22 cellular contexts compared by ENCODE assay signal in genomic region chr21:14474995-14475394, GRCh38.
"Had no signal": no experiment of that assay in that cellular context is flagged by ENCODE, and none has a peak within 500 bp of the region (broad histone marks: within the 10 kb centered on the region; RNA-seq: fewer than 3 reads in every experiment).

No MANE protein-coding gene starts in this region.

- H3K9me3 Mint-ChIP-seq: dendritic cell treated with granulocyte-macrophage colony-stimulating factor and Interleukin-4, amounts not matched to agents 40 ng/mL and 50 ng/mL, for 4 days; effector memory CD8-positive, alpha-beta T cell; endodermal cell had no signal

- H3K27me3 Mint-ChIP-seq: dendritic cell treated with granulocyte-macrophage colony-stimulating factor and Interleukin-4, amounts not matched to agents 40 ng/mL and 50 ng/mL, for 4 days; effector memory CD8-positive, alpha-beta T cell had no signal

- H3K27ac Mint-ChIP-seq: dendritic cell treated with granulocyte-macrophage colony-stimulating factor and Interleukin-4, amounts not matched to agents 40 ng/mL and 50 ng/mL, for 4 days; effector memory CD8-positive, alpha-beta T cell; endodermal cell had no signal

- H3K4me1 Mint-ChIP-seq: endodermal cell had no signal

- H3K4me3 Mint-ChIP-seq: dendritic cell treated with granulocyte-macrophage colony-stimulating factor and Interleukin-4, amounts not matched to agents 40 ng/mL and 50 ng/mL, for 4 days; effector memory CD8-positive, alpha-beta T cell; endodermal cell had no signal

- ATAC-seq: effector memory CD8-positive, alpha-beta T cell; esophagus mucosa; foreskin keratinocyte; gastrocnemius medialis; gastroesophageal sphincter; heart left ventricle; heart right ventricle had no signal

- DNase-seq: colonic mucosa; cortex of kidney; dermis blood vessel endothelial cell; dorsolateral prefrontal cortex; effector CD4-positive, alpha-beta T cell; effector CD8-positive, alpha-beta T cell; effector memory CD4-positive, alpha-beta T cell; effector memory CD8-positive, alpha-beta T cell; endodermal cell; erythroblast; esophagus squamous epithelium; foreskin fibroblast; foreskin keratinocyte; foreskin melanocyte; gastrocnemius medialis; glutamatergic neuron; head of caudate nucleus; heart left ventricle; heart right ventricle had no signal
